ENCODE assay signal across 1 cellular context in the genomic region with DNA sequence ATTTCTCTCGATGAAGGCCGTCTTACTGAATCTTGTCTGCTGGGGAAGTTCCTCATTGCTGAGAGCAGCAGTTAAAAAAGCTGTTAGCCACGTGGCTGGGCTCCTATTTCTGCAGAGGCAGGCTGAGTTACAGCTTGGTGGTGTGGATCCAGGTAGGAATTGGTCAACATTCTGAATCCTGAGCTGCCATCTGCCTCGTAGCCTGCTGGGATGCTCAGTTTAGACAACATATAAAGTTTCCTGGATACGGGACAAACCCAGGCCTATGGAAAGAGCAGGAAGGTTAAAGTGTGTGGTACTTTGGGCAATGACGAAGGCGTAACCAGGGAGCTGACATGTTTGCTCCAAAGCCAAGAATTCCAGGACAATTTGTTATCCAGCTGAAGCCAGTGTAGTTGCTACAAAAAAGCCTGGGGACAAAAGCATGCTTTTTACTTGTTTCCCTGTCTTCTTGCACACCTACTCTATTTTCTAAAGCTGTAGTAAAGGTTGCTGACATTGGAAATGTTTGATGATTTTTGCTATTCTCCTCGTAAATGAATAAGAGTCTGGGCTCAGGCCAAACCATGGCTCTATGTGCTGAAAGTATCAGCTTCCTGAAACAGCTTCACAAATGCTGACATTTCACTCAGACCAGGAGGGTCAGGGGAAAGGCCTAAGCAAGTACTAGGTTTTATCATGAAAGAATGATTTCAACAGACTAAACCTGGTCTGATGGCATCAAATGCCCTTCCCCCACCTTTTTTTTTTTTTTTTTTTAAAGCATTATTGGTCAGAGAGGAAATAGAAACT.
TF ChIP-seq lines count a peak whose summit lies in the region.

No MANE protein-coding gene starts in this region.

TF ChIP-seq in K562, 482 proteins besides CTCF, POLR2A, EP300 and RAD21 (continued from another document):
- TF ChIP-seq HNRNPL (IDR thresholded peaks at IDR 0.05; ENCODE audit: low read depth, low read length) (no peak), SAFB2 (IDR thresholded peaks at IDR 0.05; ENCODE audit: borderline replicate concordance, low read depth, low read length, severe bottlenecking) (no peak)
